ENCODE assay signal across 33 cellular contexts in the genomic region with DNA sequence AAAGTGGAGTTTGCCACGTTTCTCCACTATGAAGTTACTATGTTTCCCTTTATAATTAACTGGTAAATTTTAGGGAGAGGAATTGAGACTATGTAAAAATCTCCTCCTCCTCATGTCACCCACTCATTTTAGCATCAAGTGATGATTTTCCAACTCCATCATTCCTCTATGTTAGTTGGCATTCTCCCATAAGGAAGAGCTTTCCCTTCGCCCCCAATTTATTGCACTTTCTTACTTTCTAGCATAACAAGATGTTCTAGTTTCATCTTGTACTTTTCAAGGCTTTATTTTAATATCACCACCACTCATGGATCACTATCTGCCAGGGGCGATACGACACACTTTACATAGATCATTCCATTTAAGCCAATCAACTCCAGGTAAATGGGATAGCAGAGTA.
"Had no signal": no experiment of that assay in that cellular context is flagged by ENCODE, and none has a peak within 500 bp of the region (broad histone marks: within the 10 kb centered on the region; RNA-seq: fewer than 3 reads in every experiment).

No MANE protein-coding gene starts in this region.

- DNase-seq: Karpas-422, Kasumi-1, MG63, MM.1S, MV-4-11, NCI-H1092, NCI-H1092 treated with DMSO at 0.1 percent for 48 hours, NCI-H1105, NCI-H1105 treated with DMSO at 0.1 percent for 48 hours, NCI-H1417, NCI-H1417 treated with DMSO at 0.1 percent for 48 hours, NCI-H1436, NCI-H1436 treated with DMSO at 0.1 percent for 48 hours, NCI-H146, NCI-H1694, NCI-H1694 treated with DMSO at 0.1 percent for 48 hours, NCI-H187, NCI-H187 treated with DMSO at 0.1 percent for 48 hours, NCI-H1930, NCI-H2029, NCI-H2029 treated with DMSO at 0.1 percent for 48 hours, NCI-H2081, NCI-H2081 treated with DMSO at 0.1 percent for 48 hours, NCI-H2107, NCI-H2171, NCI-H2171 treated with DMSO at 0.1 percent for 48 hours, NCI-H2227 treated with DMSO at 0.1 percent for 48 hours, NCI-H226, NCI-H345, NCI-H446, NCI-H446 treated with DMSO at 0.1 percent for 48 hours, NCI-H510A, NCI-H510A treated with DMSO at 0.1 percent for 48 hours had no signal
